33 cellular contexts compared by ENCODE assay signal in the genomic region with DNA sequence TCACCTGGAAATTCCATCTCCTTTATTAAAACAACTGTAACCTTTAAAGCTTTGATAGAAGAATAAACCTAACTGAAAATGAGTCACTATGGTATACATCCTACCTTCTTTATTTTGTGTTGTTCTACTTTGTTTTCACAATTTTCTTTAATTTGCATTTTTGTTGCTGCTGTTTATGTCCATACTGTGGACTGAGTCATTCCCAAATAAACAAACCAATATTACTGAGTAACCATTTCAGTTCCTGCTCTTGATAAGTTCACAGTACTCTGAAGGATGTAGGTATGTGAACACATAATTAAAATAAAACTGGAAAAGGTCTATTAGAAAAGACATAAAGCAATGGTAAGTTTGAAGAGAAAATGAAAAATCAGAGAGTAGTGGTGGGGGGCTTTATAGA.
"Had no signal": no experiment of that assay in that cellular context is flagged by ENCODE, and none has a peak within 500 bp of the region (broad histone marks: within the 10 kb centered on the region; RNA-seq: fewer than 3 reads in every experiment).

No MANE protein-coding gene starts in this region.

- H3K27ac Mint-ChIP-seq: naive B cell; naive thymus-derived CD8-positive, alpha-beta T cell; natural killer cell treated with Interleukin-12 subunit alpha and Interleukin-12 subunit beta and Interleukin-15 and Interleukin-18, amount 100 ng/mL, for 72 hours; stimulated activated effector memory CD8-positive, alpha-beta T cell treated with anti-CD3 and anti-CD28 coated beads, Interleukin-12 subunit alpha, Interleukin-12 subunit beta, amount 100 ng/mL, for 72 hours; stimulated activated naive B cell treated with anti-CD40 and anti-IgM and Interleukin-4, amounts not matched to agents 10 μg/mL and 1 μg/mL and 100 μg/mL, for 72 hours; stimulated activated naive CD8-positive, alpha-beta T cell treated with anti-CD3 and anti-CD28 coated beads, Interleukin-15, Interleukin-2, amounts not matched to agents 100 ng/mL and 50 ng/mL, for 24 hours; type B pancreatic cell had no signal

- H3K4me3 Mint-ChIP-seq: naive B cell; naive thymus-derived CD8-positive, alpha-beta T cell; natural killer cell treated with Interleukin-12 subunit alpha and Interleukin-12 subunit beta and Interleukin-15 and Interleukin-18, amount 100 ng/mL, for 72 hours; nephron progenitor cell; neural crest cell; stimulated activated effector memory CD8-positive, alpha-beta T cell treated with anti-CD3 and anti-CD28 coated beads, Interleukin-12 subunit alpha, Interleukin-12 subunit beta, amount 100 ng/mL, for 72 hours; stimulated activated naive B cell treated with anti-CD40 and anti-IgM and Interleukin-4, amounts not matched to agents 10 μg/mL and 1 μg/mL and 100 μg/mL, for 72 hours; stimulated activated naive CD8-positive, alpha-beta T cell treated with anti-CD3 and anti-CD28 coated beads, Interleukin-15, Interleukin-2, amounts not matched to agents 100 ng/mL and 50 ng/mL, for 24 hours; type B pancreatic cell had no signal

- H3K9me3 Mint-ChIP-seq: naive B cell; natural killer cell treated with Interleukin-12 subunit alpha and Interleukin-12 subunit beta and Interleukin-15 and Interleukin-18, amount 100 ng/mL, for 72 hours; nephron progenitor cell; neural crest cell; stimulated activated naive B cell treated with anti-CD40 and anti-IgM and Interleukin-4, amounts not matched to agents 10 μg/mL and 1 μg/mL and 100 μg/mL, for 72 hours; stimulated activated naive CD8-positive, alpha-beta T cell treated with anti-CD3 and anti-CD28 coated beads, Interleukin-15, Interleukin-2, amounts not matched to agents 100 ng/mL and 50 ng/mL, for 24 hours; type B pancreatic cell had no signal

- H3K4me1 Mint-ChIP-seq: naive B cell; naive thymus-derived CD8-positive, alpha-beta T cell; stimulated activated effector memory CD8-positive, alpha-beta T cell treated with anti-CD3 and anti-CD28 coated beads, Interleukin-12 subunit alpha, Interleukin-12 subunit beta, amount 100 ng/mL, for 72 hours; stimulated activated naive B cell treated with anti-CD40 and anti-IgM and Interleukin-4, amounts not matched to agents 10 μg/mL and 1 μg/mL and 100 μg/mL, for 72 hours had no signal

- H3K4me3 ChIP-seq: ovary, psoas muscle, right atrium auricular region, right lobe of liver, sigmoid colon, suprapubic skin, testis, tibial artery, transverse colon, upper lobe of right lung, uterus had no signal

- H2AFZ ChIP-seq: parathyroid adenoma had no signal

- ATAC-seq: naive thymus-derived CD8-positive, alpha-beta T cell; natural killer cell treated with Interleukin-12 subunit alpha and Interleukin-12 subunit beta and Interleukin-15 and Interleukin-18, amount 100 ng/mL, for 72 hours; psoas muscle; right lobe of liver; stimulated activated effector memory CD8-positive, alpha-beta T cell treated with anti-CD3 and anti-CD28 coated beads, Interleukin-12 subunit alpha, Interleukin-12 subunit beta, amount 100 ng/mL, for 72 hours; stimulated activated naive B cell treated with anti-CD40 and anti-IgM and Interleukin-4, amounts not matched to agents 10 μg/mL and 1 μg/mL and 100 μg/mL, for 72 hours; upper lobe of right lung had no signal

- H3K9ac ChIP-seq: parathyroid adenoma had no signal

- H3K9me3 ChIP-seq: neutrophil, ovary, psoas muscle, right atrium auricular region, right lobe of liver, sigmoid colon, suprapubic skin, testis, tibial artery, transverse colon, upper lobe of right lung, uterus had no signal

- H3K27me3 ChIP-seq: neutrophil, ovary, right atrium auricular region, right lobe of liver, sigmoid colon, suprapubic skin, testis, tibial artery, transverse colon, upper lobe of right lung, uterus had no signal

- H3K4me1 ChIP-seq: parathyroid adenoma, psoas muscle, right atrium auricular region, right lobe of liver, suprapubic skin, testis, tibial artery, transverse colon, upper lobe of right lung, uterus had no signal

- H3K36me3 ChIP-seq: neutrophil, ovary, right atrium auricular region, right lobe of liver, sigmoid colon, suprapubic skin, tibial artery, transverse colon, upper lobe of right lung, uterus had no signal

- H3K79me2 ChIP-seq: parathyroid adenoma had no signal

- H3K27me3 Mint-ChIP-seq: naive B cell; natural killer cell treated with Interleukin-12 subunit alpha and Interleukin-12 subunit beta and Interleukin-15 and Interleukin-18, amount 100 ng/mL, for 72 hours; progenitor cell of endocrine pancreas; stimulated activated naive B cell treated with anti-CD40 and anti-IgM and Interleukin-4, amounts not matched to agents 10 μg/mL and 1 μg/mL and 100 μg/mL, for 72 hours; stimulated activated naive CD8-positive, alpha-beta T cell treated with anti-CD3 and anti-CD28 coated beads, Interleukin-15, Interleukin-2, amounts not matched to agents 100 ng/mL and 50 ng/mL, for 24 hours had no signal

- DNase-seq: naive B cell; naive thymus-derived CD8-positive, alpha-beta T cell; nephron progenitor cell; nucleus accumbens; ovary; posterior cingulate gyrus; psoas muscle; retina; right lobe of liver; sigmoid colon; small intestine; stimulated activated CD4-positive, alpha-beta T cell treated with anti-CD3 and anti-CD28 coated beads, Interleukin-15, amount 100 ng/mL, for 24 hours; stimulated activated CD4-positive, alpha-beta T cell treated with anti-CD3 and anti-CD28 coated beads, Interleukin-2, amount 100 ng/mL, for 24 hours; stimulated activated CD4-positive, alpha-beta T cell treated with anti-CD3 and anti-CD28 coated beads, Interleukin-2, amount 100 ng/mL, for 48 hours; stimulated activated CD4-positive, alpha-beta T cell treated with anti-CD3 and anti-CD28 coated beads, Interleukin-4, amount 100 ng/mL, for 24 hours; stimulated activated naive B cell treated with anti-CD40 and anti-IgM and Interleukin-4, amounts not matched to agents 10 μg/mL and 1 μg/mL and 100 μg/mL, for 72 hours; stimulated activated naive CD4-positive, alpha-beta T cell treated with Interleukin-2 at 50 U/mL for 16 hours; substantia nigra; testis; tibial artery; transverse colon; upper lobe of right lung; uterus had no signal

- H3K27ac ChIP-seq: neutrophil, ovary, parathyroid adenoma, psoas muscle, right atrium auricular region, right lobe of liver, sigmoid colon, suprapubic skin, testis, tibial artery, transverse colon, upper lobe of right lung, uterus had no signal
